In genomic region chr15:67031321-67031720, GRCh38 we compare ENCODE assay signal across 18 cellular contexts.
"Had no signal": no experiment of that assay in that cellular context is flagged by ENCODE, and none has a peak within 500 bp of the region (broad histone marks: within the 10 kb centered on the region; RNA-seq: fewer than 3 reads in every experiment).

No MANE protein-coding gene starts in this region.

- H3K9me3 Mint-ChIP-seq: naive thymus-derived CD8-positive, alpha-beta T cell had no signal

- H3K36me3 Mint-ChIP-seq: naive thymus-derived CD8-positive, alpha-beta T cell had no signal

- ATAC-seq: naive thymus-derived CD8-positive, alpha-beta T cell had no signal

- H3K36me3 ChIP-seq: stomach, thoracic aorta, transverse colon had no signal

- H3K27ac ChIP-seq: coronary artery, dorsolateral prefrontal cortex, stomach, thoracic aorta, transverse colon had no signal

- H3K4me3 ChIP-seq: coronary artery, dorsolateral prefrontal cortex, mucosa of descending colon, stomach, thoracic aorta, transverse colon had no signal

- FAIRE-seq: islet of Langerhans, small intestine had no signal

- H3K4me3 Mint-ChIP-seq: naive thymus-derived CD8-positive, alpha-beta T cell had no signal

- H3K9me3 ChIP-seq: mucosa of descending colon, stomach, thoracic aorta, transverse colon had no signal

- H3K27ac Mint-ChIP-seq: naive thymus-derived CD8-positive, alpha-beta T cell had no signal

- DNase-seq: dorsolateral prefrontal cortex; effector CD8-positive, alpha-beta T cell; foreskin melanocyte; head of caudate nucleus; hippocampal formation; kidney glomerular epithelial cell; mucosa of descending colon; naive thymus-derived CD8-positive, alpha-beta T cell; posterior cingulate gyrus; small intestine; stimulated activated CD4-positive, alpha-beta T cell treated with anti-CD3 and anti-CD28 coated beads, Interleukin-12 subunit alpha, Interleukin-12 subunit beta, amount 100 ng/mL, for 4 hours; stimulated activated naive CD4-positive, alpha-beta T cell; stomach; substantia nigra; transverse colon had no signal
